In genomic region chr12:113464852-113465719, GRCh38 we compare ENCODE assay signal across 12 cellular contexts. TPM values are rescaled to one million over a fixed set of nuclear protein-coding genes. Genes with fewer than 3 reads are reported as not detected.
A peak's percentile ranks its signal among the peaks of the same experiment; 100 is the strongest.
DNase-seq lines count a peak whose midpoint lies in the region; ATAC-seq and TF ChIP-seq lines count a peak whose summit lies in the region.
"Had no signal": no experiment of that assay in that cellular context is flagged by ENCODE, and none has a peak within 500 bp of the region (broad histone marks: within the 10 kb centered on the region; RNA-seq: fewer than 3 reads in every experiment).

No MANE protein-coding gene starts in this region.

- H3K9ac ChIP-seq in parathyroid adenoma = no peak overlapping the region

- peak overlapping the region; percentile 53 for H2AFZ ChIP-seq in parathyroid adenoma

- peaks cover 6% of the 10 kb centered on the region for H3K36me3 Mint-ChIP-seq in HFFc6 (ENCODE audit: low read depth)

- peak overlapping the region; percentile 8 for H3K4me2 ChIP-seq in parathyroid adenoma (ENCODE audit: low read length)

- peak; percentile 69 for DNase-seq in NCI-H748 (lab: John Stamatoyannopoulos, UW; ENCODE audit: unreplicated experiment)
- DNase-seq in NCI-H748 treated with DMSO at 0.1 percent for 48 hours (lab: John Stamatoyannopoulos, UW) = no peak
- DNase-seq in HFFc6 = no peak
- no peak for DNase-seq in coronary artery (ENCODE audit: low spot score)
- DNase-seq in mucosa of gallbladder (ENCODE audit: low spot score) = no peak
- DNase-seq in occipital lobe (lab: John Stamatoyannopoulos, UW) = no peak
- DNase-seq: activated gamma-delta T cell treated with Interleukin-2 at 50 U/mL for 16 hours, NCI-H1436 had no signal

- H3K79me2 ChIP-seq in parathyroid adenoma = no peaks in the 10 kb centered on the region

- peaks cover 3% of the 10 kb centered on the region for H3K4me1 ChIP-seq in parathyroid adenoma

- H3K36me3 ChIP-seq in parathyroid adenoma (ENCODE audit: control insufficient read depth, insufficient read depth, low read length) = no peaks in the 10 kb centered on the region
- H3K36me3 ChIP-seq: tibial nerve had no signal

- H3K27me3 ChIP-seq in parathyroid adenoma (ENCODE audit: control insufficient read depth, insufficient read depth, low read length) = peaks cover 22% of the 10 kb centered on the region

- H3K9me3 Mint-ChIP-seq in HFFc6 = no peaks in the 10 kb centered on the region

- no peaks in the 10 kb centered on the region for H3K9me3 ChIP-seq in parathyroid adenoma (ENCODE audit: control insufficient read depth, low read length)

- no peak overlapping the region for H3K27ac Mint-ChIP-seq in HFFc6

- no peak overlapping the region for H3K27ac ChIP-seq in coronary artery
- no peak overlapping the region for H3K27ac ChIP-seq in parathyroid adenoma
- H3K27ac ChIP-seq: tibial nerve, VCaP had no signal

- H3K4me3 Mint-ChIP-seq in HFFc6 = no peak overlapping the region

- H3K4me3 ChIP-seq in coronary artery = peak overlapping the region; percentile 69
- no peak overlapping the region for H3K4me3 ChIP-seq in parathyroid adenoma (ENCODE audit: low read depth, low read length)

- peaks cover 22% of the 10 kb centered on the region for H3K4me1 Mint-ChIP-seq in HFFc6 (ENCODE audit: low read depth)

- TF ChIP-seq CTCF in HFFc6 (IDR thresholded peaks at IDR 0.05) (peak; percentile 30; the same call in 1 of the 2 replicates), coronary artery (IDR thresholded peaks at IDR 0.05) (no peak), parathyroid adenoma (IDR thresholded peaks at IDR 0.05) (no peak)

- ATAC-seq in esophagus mucosa = no peak

- H3K27me3 Mint-ChIP-seq in HFFc6 (ENCODE audit: insufficient read depth) = peaks cover 57% of the 10 kb centered on the region

RNA-seq across cellular contexts. Expression of gene LHX5, which starts 6.6 kb away (rescaled TPM):
- not detected for total RNA-seq in HFFc6 (2021; fragmentation: NEBNext Ultra II Directional; extraction: Animal tissue kit (Norgen Biotek cat#: 25700))
- total RNA-seq in esophagus mucosa (not detected), mucosa of gallbladder (not detected), occipital lobe (not detected)
- total RNA-seq: tibial nerve had no signal

RNA-seq across cellular contexts. Expression of gene SDSL, which starts 42.9 kb away (rescaled TPM):
- 10 to 100 TPM in 4 of 6 experiments, 1 to 10 TPM in 2; 8.5 to 11.6 (median 10.4) TPM for total RNA-seq in HFFc6 (2021; fragmentation: NEBNext Ultra II Directional; extraction: Animal tissue kit (Norgen Biotek cat#: 25700))
- 2.3 TPM for total RNA-seq in esophagus mucosa
- 23.2 TPM for total RNA-seq in mucosa of gallbladder
- 1.6 TPM for total RNA-seq in occipital lobe
